8 cellular contexts compared by ENCODE assay signal in the genomic region with DNA sequence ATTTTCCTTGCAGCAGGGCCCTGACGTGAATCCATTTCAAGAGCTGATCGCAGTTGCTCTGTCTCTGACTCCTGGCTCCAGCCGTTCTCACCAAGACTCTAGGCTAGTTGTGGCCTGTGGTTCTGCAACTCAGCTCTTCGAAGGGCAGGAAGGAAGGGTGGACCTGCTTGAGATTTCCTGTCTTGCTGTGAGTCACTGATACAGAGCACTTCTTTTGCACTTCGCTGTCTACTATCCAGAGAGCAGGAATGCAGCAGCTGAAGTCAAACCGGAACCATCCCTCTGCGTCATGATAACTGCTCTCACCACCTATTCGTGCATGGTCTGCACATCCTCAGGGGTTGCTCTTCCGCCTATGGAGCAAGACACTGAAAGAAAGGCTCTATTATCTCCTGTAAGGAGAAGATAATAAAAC. TPM values are rescaled to one million over a fixed set of nuclear protein-coding genes. Genes with fewer than 3 reads are reported as not detected.
A peak's percentile ranks its signal among the peaks of the same experiment; 100 is the strongest.
DNase-seq lines count a peak whose midpoint lies in the region; ATAC-seq lines count a peak whose summit lies in the region.

No MANE protein-coding gene starts in this region.

- peak; percentile 95 for ATAC-seq in GM19035 (IDR thresholded peaks at IDR 0.05; ENCODE audit: unreplicated experiment)
- ATAC-seq in HG03280 (IDR thresholded peaks at IDR 0.05; ENCODE audit: unreplicated experiment) = peak; percentile 83

- peaks cover 19% of the 10 kb centered on the region for H3K36me3 Mint-ChIP-seq in T-helper 1 cell treated with Interleukin-12 subunit alpha and Interleukin-12 subunit beta and Interleukin-4 antibody, amounts not matched to agents 30 μg/mL and 1 μg/mL, for 36 hours (ENCODE audit: low read depth)
- peaks cover 16 to 23% (median 17%) of the 10 kb centered on the region in 3 donors for H3K36me3 Mint-ChIP-seq in immature natural killer cell

- peak overlapping the region; percentile 69 for H3K4me3 Mint-ChIP-seq in T-helper 1 cell treated with Interleukin-12 subunit alpha and Interleukin-12 subunit beta and Interleukin-4 antibody, amounts not matched to agents 30 μg/mL and 1 μg/mL, for 36 hours
- peak overlapping the region; percentile 69 to 82 (median 77) for H3K4me3 Mint-ChIP-seq in immature natural killer cell

- peaks cover 44% of the 10 kb centered on the region for H3K4me1 Mint-ChIP-seq in T-helper 1 cell treated with Interleukin-12 subunit alpha and Interleukin-12 subunit beta and Interleukin-4 antibody, amounts not matched to agents 30 μg/mL and 1 μg/mL, for 36 hours (ENCODE audit: low read depth)
- H3K4me1 Mint-ChIP-seq in immature natural killer cell = peaks cover 70 to 72% of the 10 kb centered on the region in 2 donors

- peaks cover 15% of the 10 kb centered on the region for H3K9me3 Mint-ChIP-seq in T-helper 1 cell treated with Interleukin-12 subunit alpha and Interleukin-12 subunit beta and Interleukin-4 antibody, amounts not matched to agents 30 μg/mL and 1 μg/mL, for 36 hours
- peaks cover 0 to 7% (median 0%) of the 10 kb centered on the region in 6 donors for H3K9me3 Mint-ChIP-seq in immature natural killer cell

- no peaks in the 10 kb centered on the region for H3K27me3 Mint-ChIP-seq in T-helper 1 cell treated with Interleukin-12 subunit alpha and Interleukin-12 subunit beta and Interleukin-4 antibody, amounts not matched to agents 30 μg/mL and 1 μg/mL, for 36 hours (ENCODE audit: low read depth)
- H3K27me3 Mint-ChIP-seq in immature natural killer cell (ENCODE audit: low read depth in 3 of 3) = peaks cover 4 to 17% (median 8%) of the 10 kb centered on the region in 3 donors

- DNase-seq in amygdala (lab: John Stamatoyannopoulos, UW) (peak in 34 of 56 donors; percentile 2 to 63 (median 9)), immature natural killer cell (peak; percentile 91 to 93 (median 92)), NCI-H345 treated with DMSO at 0.1 percent for 48 hours (lab: John Stamatoyannopoulos, UW; ENCODE audit: unreplicated experiment) (no peak), SHP77 treated with DMSO at 0.1 percent for 48 hours (lab: John Stamatoyannopoulos, UW) (no peak)
- DNase-seq in stimulated activated CD4-positive, alpha-beta T cell treated with anti-CD3 and anti-CD28 coated beads, Interleukin-2, amount 100 ng/mL, for 24 hours = peak; percentile 45 to 57

- H3K27ac Mint-ChIP-seq in T-helper 1 cell treated with Interleukin-12 subunit alpha and Interleukin-12 subunit beta and Interleukin-4 antibody, amounts not matched to agents 30 μg/mL and 1 μg/mL, for 36 hours = peak overlapping the region; percentile 90
- H3K27ac Mint-ChIP-seq in immature natural killer cell = peak overlapping the region; percentile 98 to 100 (median 98)

RNA-seq across cellular contexts. Expression of a gene that starts 59.7 kb away (rescaled TPM):
- polyA plus RNA-seq in immature natural killer cell = 10 to 100 TPM; 15.9 to 29.8 (median 23.2) TPM

Comparison
In these comparisons a context has a peak if more than half of its experiments do, and no peak if none do; other contexts are left out.
1. DNase-seq: peak in amygdala (34 of 56), immature natural killer cell (3 of 3) and stimulated activated CD4-positive, alpha-beta T cell treated with anti-CD3 and anti-CD28 coated beads, Interleukin-2, amount 100 ng/mL, for 24 hours (2 of 2); none in NCI-H345 treated with DMSO at 0.1 percent for 48 hours (single experiment) and SHP77 treated with DMSO at 0.1 percent for 48 hours (single experiment).